In the genomic region with DNA sequence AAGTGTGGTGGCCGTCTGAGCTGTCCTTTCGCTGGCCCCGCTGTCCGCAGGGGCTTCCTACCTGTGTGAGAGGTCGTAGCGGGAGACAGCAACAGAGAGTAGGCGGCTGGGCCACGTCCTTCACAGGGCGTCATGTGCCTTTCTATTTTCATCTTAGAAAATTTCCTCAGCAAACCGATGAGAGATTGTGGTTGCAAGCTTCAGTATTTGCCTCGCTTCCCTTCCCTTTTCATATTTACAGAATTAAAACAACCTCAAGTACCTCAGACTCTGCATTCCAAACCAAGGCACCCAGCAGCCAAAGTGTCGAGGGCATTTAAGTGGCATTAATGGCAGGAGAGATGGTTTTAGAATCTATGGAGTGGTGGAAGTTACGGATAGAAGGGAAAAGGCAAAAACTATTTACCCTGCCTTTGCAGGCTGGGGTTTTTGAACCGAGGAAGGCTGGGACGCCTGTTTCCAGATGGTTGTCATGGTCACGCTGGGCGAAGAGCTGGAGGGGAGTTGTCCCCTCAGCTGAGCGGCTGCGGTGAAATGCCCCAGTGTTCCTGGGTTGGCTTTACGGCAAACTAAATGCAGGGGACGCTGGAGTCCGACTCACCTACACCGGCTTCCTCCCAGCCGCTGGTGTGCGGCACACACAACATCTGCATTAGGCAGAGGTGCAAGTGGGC, we compare ENCODE assay signal across 8 cellular contexts. TPM values are rescaled to one million over a fixed set of nuclear protein-coding genes. Genes with fewer than 3 reads are reported as not detected.
A peak's percentile ranks its signal among the peaks of the same experiment; 100 is the strongest.
DNase-seq lines count a peak whose midpoint lies in the region; ATAC-seq, FAIRE-seq and TF ChIP-seq lines count a peak whose summit lies in the region.

No MANE protein-coding gene starts in this region.

- peak; percentile 40 to 44 for ATAC-seq in activated T-cell treated with anti-CD3 and anti-CD28 coated beads, Interleukin-2, amount 50 U/mL, for 4 hours
- ATAC-seq in HG03095 (IDR thresholded peaks at IDR 0.05; ENCODE audit: unreplicated experiment) (peak; percentile 52), GM12878 (peak; percentile 77), upper lobe of right lung (peak; percentile 67)

- TF ChIP-seq CTCF in GM12878 (IDR thresholded peaks at IDR 0.05 in 2 of 3, conservative IDR thresholded peaks at IDR 0.05 in 1 of 3; ENCODE audit: control insufficient read depth in 2 of 3, extremely low read depth in 1 of 3, insufficient read depth in 1 of 3, low read depth in 3 of 3, low read length in 3 of 3) (peak in 1 of 3 experiments; percentile 46; a peak in 1 of 6 replicates), upper lobe of right lung (IDR thresholded peaks at IDR 0.05) (no peak), WERI-Rb-1 (IDR thresholded peaks at IDR 0.05; ENCODE audit: low read depth, low read length) (no peak)

- H3K27ac ChIP-seq in GM12878 (ENCODE audit: control insufficient read depth, insufficient read depth) (peak overlapping the region; percentile 99), upper lobe of right lung (peak overlapping the region; percentile 70), WERI-Rb-1 (no peak overlapping the region)

- intact Hi-C loops in GM12878 (cut with micrococcal nuclease; ENCODE audit: unreplicated experiment) (loop anchor here (1.0 to 5.0 kb wide), 4 partner anchors 14 to 470 kb away; no protein-coding TSS in a partner anchor), upper lobe of right lung (cut with DNase I) (no loop called here)

- H3K4me1 Mint-ChIP-seq in activated T-cell treated with anti-CD3 and anti-CD28 coated beads, Interleukin-2, amount 50 U/mL, for 4 hours (ENCODE audit: low read depth) = peaks cover 10% of the 10 kb centered on the region

- peaks cover 35% of the 10 kb centered on the region for H3K36me3 Mint-ChIP-seq in activated T-cell treated with anti-CD3 and anti-CD28 coated beads, Interleukin-2, amount 50 U/mL, for 4 hours (ENCODE audit: insufficient read depth)

- H3K4me3 ChIP-seq in GM12878 = peak overlapping the region; percentile 35
- no peak overlapping the region for H3K4me3 ChIP-seq in upper lobe of right lung
- no peak overlapping the region for H3K4me3 ChIP-seq in WERI-Rb-1 (ENCODE audit: low read depth, low read length)

- H3K4me1 ChIP-seq in GM12878 (ENCODE audit: control insufficient read depth, insufficient read depth, low read length) (peaks cover 68% of the 10 kb centered on the region), upper lobe of right lung (peaks cover 15% of the 10 kb centered on the region)

- H3K36me3 ChIP-seq in GM12878 (ENCODE audit: control insufficient read depth in 2 of 2, insufficient read depth in 2 of 2, low read length in 1 of 2) = peaks cover 5 to 12% of the 10 kb centered on the region in 2 experiments; a peak in 3 of 4 replicates
- H3K36me3 ChIP-seq in upper lobe of right lung = peaks cover 49% of the 10 kb centered on the region
- H3K36me3 ChIP-seq in WERI-Rb-1 = peaks cover 56% of the 10 kb centered on the region

- POLR2A ChIA-PET in GM12878 (lab: Charles Lee) = interaction anchor here (0.6 to 4.6 kb wide), 7 partner anchors 8 to 457 kb away, joined by 3 to 53 read pairs (median 3); no protein-coding TSS in a partner anchor

- H3K27me3 Mint-ChIP-seq in activated T-cell treated with anti-CD3 and anti-CD28 coated beads, Interleukin-2, amount 50 U/mL, for 4 hours (ENCODE audit: low read depth) = no peaks in the 10 kb centered on the region

- TF ChIP-seq POLR2A in GM12878 (IDR thresholded peaks at IDR 0.05; ENCODE audit: low read depth, low read length) = peak; percentile 46; the same call in 1 of the 2 replicates

- TSS peak; percentile 81 for BruUV-seq in GM12878 (replicated peaks; lab: Mats Ljungman, UMichigan)

- TF ChIP-seq EP300 in GM12878 (IDR thresholded peaks at IDR 0.05; ENCODE audit: borderline replicate concordance in 1 of 2, control insufficient read depth in 1 of 2, low read depth in 2 of 2, low read length in 2 of 2) = peak; percentile 94 to 97

- no peaks in the 10 kb centered on the region for H4K20me1 ChIP-seq in GM12878 (ENCODE audit: control insufficient read depth, insufficient read depth)

- no peaks in the 10 kb centered on the region; the same call in none of the 2 replicates for H3K79me2 ChIP-seq in GM12878 (ENCODE audit: control insufficient read depth, insufficient read depth, low read length)

- no peaks in the 10 kb centered on the region for H3K9me3 Mint-ChIP-seq in activated T-cell treated with anti-CD3 and anti-CD28 coated beads, Interleukin-2, amount 50 U/mL, for 4 hours

- WGBS in GM12878 (ENCODE audit: insufficient coverage, insufficient replicate concordance, low lambda C conversion rate, missing lambda C conversion rate) = 6% methylated on average over 25 of the region's 25 CpGs

- H3K9me3 ChIP-seq in GM12878 (replicated peaks; ENCODE audit: control insufficient read depth, insufficient read depth, low read length) (no peaks in the 10 kb centered on the region), upper lobe of right lung (no peaks in the 10 kb centered on the region), WERI-Rb-1 (ENCODE audit: severe bottlenecking) (no peaks in the 10 kb centered on the region)

- in situ Hi-C loops in GM12878 (cut with MboI) = loop anchor here (5.0 kb wide), 1 partner anchor 465 kb away; no protein-coding TSS in a partner anchor

- peak; percentile 80 for FAIRE-seq in GM12878 (lab: Jason Lieb, UNC)

- H3K4me2 ChIP-seq in GM12878 (ENCODE audit: control insufficient read depth, insufficient read depth) = peak overlapping the region; percentile 98

- RAD21 ChIA-PET in GM12878 (lab: Charles Lee; ENCODE audit: unreplicated experiment) = interaction anchor here (0.9 to 4.1 kb wide), 17 partner anchors 8 to 487 kb away, joined by 3 to 71 read pairs (median 4); no protein-coding TSS in a partner anchor

- no peak overlapping the region for H3K4me3 Mint-ChIP-seq in activated T-cell treated with anti-CD3 and anti-CD28 coated beads, Interleukin-2, amount 50 U/mL, for 4 hours

- SMC1A ChIA-PET in GM12878 (lab: Charles Lee; ENCODE audit: uncharacterized antibody, unreplicated experiment) = interaction anchor here (0.6 to 8.7 kb wide), 16 partner anchors 8 to 326 kb away, joined by 3 to 139 read pairs (median 4); a partner anchor contains a TSS

- H3K9ac ChIP-seq in GM12878 (ENCODE audit: control insufficient read depth, insufficient read depth, low read length) = peak overlapping the region; percentile 82

- no peaks in the 10 kb centered on the region for H3K27me3 ChIP-seq in GM12878 (replicated peaks in 1 of 2; ENCODE audit: control insufficient read depth in 2 of 2, insufficient read depth in 2 of 2, low read length in 1 of 2)
- no peaks in the 10 kb centered on the region for H3K27me3 ChIP-seq in upper lobe of right lung
- H3K27me3 ChIP-seq in WERI-Rb-1 (ENCODE audit: insufficient read depth, low read depth, severe bottlenecking) = no peaks in the 10 kb centered on the region

- DNase-seq in activated T-cell treated with anti-CD3 and anti-CD28 coated beads, Interleukin-2, amount 50 U/mL, for 4 hours = no peak
- DNase-seq in activated T-cell treated with anti-CD3 and anti-CD28 coated beads for 4 hours (no peak), GM12878 (ENCODE audit: low read depth, low spot score) (peak; percentile 93), upper lobe of right lung (no peak), cerebellar cortex (ENCODE audit: low spot score) (no peak), WERI-Rb-1 (no peak), A172 (ENCODE audit: low spot score) (no peak)

- TF ChIP-seq RAD21 in GM12878 (IDR thresholded peaks at IDR 0.05; ENCODE audit: insufficient read depth, low read depth, low read length) = no peak

- CTCF ChIA-PET in GM12878 (lab: Yijun Ruan, JAX) = interaction anchor here (0.8 to 3.7 kb wide), 9 partner anchors 9 to 219 kb away, joined by 3 to 52 read pairs (median 5); a partner anchor contains a TSS

- H2AFZ ChIP-seq in GM12878 (ENCODE audit: control insufficient read depth, low read depth, low read length) = no peak overlapping the region

RNA-seq across cellular contexts. Expression of a gene that starts 41.9 kb away (rescaled TPM):
- 10 to 100 TPM; 38.0 to 44.9 (median 39.1) TPM for total RNA-seq in activated T-cell treated with anti-CD3 and anti-CD28 coated beads, Interleukin-2, amount 50 U/mL, for 4 hours
- 80.9 and 85.9 TPM in 2 replicates for total RNA-seq in GM12878 (2013; cell fraction: nucleolus; rRNA removed)
- total RNA-seq in GM12878 (2014; rRNA removed) (33.9 and 41.4 TPM in 2 replicates), GM12878 (2014; rRNA removed; fragmentation: Illumina TruSeq; extraction: Trizol) (28.7 and 28.9 TPM in 2 replicates), GM12878 (2021) (50.3 and 55.1 TPM in 2 replicates), upper lobe of right lung (57.3 TPM)
- polyA plus RNA-seq in GM12878 (2011; ENCODE audit: low read depth) = 31.4 TPM
- polyA plus RNA-seq in GM12878 (2011; rRNA removed) (74.1 and 103 TPM in 2 replicates), GM12878 (2014; fragmentation: Illumina TruSeq; extraction: Trizol) (36.9 and 43.2 TPM in 2 replicates), GM12878 (2014; fragmentation: Nextera tagmentation; extraction: Ambion mirVana) (10 to 100 TPM in 1 of 2 experiments, 1 to 10 TPM in 1; 6.9 to 12.2 TPM), GM12878 (2014; rRNA removed) (56.6 and 59.0 TPM in 2 replicates), GM12878 (2016; fragmentation: Nextera tagmentation; extraction: Ambion mirVana) (10 to 100 TPM; 42.5 to 45.7 TPM)
- polyA plus RNA-seq in GM12878 (2011; cell fraction: cytosol; rRNA removed) = 80.3 and 99.3 TPM in 2 replicates
- 81.3 and 88.3 TPM in 2 replicates for polyA plus RNA-seq in GM12878 (2011; cell fraction: nucleus; rRNA removed)
- polyA plus RNA-seq in GM12878 (2012) = 49.5 and 55.6 TPM in 2 replicates
- polyA minus RNA-seq in GM12878 (2011; rRNA and poly(A)+ RNA removed) = 91.8 and 112 TPM in 2 replicates
- polyA minus RNA-seq in GM12878 (2011; cell fraction: cytosol; rRNA and poly(A)+ RNA removed) = 22.9 and 33.4 TPM in 2 replicates
- 24.1 and 25.4 TPM in 2 replicates for polyA minus RNA-seq in GM12878 (2011; cell fraction: nucleus; rRNA and poly(A)+ RNA removed)
- 84.1 and 92.4 TPM in 2 replicates for total RNA-seq in A172 (2014; rRNA removed; shearing (Covaris generic))

RNA-seq across cellular contexts. Expression of a gene that starts 50.8 kb away (rescaled TPM):
- under 1 TPM; 0.18 to 0.34 (median 0.24) TPM for total RNA-seq in activated T-cell treated with anti-CD3 and anti-CD28 coated beads, Interleukin-2, amount 50 U/mL, for 4 hours
- 2.6 and 2.7 TPM in 2 replicates for total RNA-seq in GM12878 (2013; cell fraction: nucleolus; rRNA removed)
- total RNA-seq in GM12878 (2014; rRNA removed) (0.11 and 0.49 TPM in 2 replicates), GM12878 (2014; rRNA removed; fragmentation: Illumina TruSeq; extraction: Trizol) (0.09 and 0.31 TPM in 2 replicates), GM12878 (2021) (0.45 and 0.72 TPM in 2 replicates), upper lobe of right lung (0.98 TPM)
- 1.1 TPM for polyA plus RNA-seq in GM12878 (2011; ENCODE audit: low read depth)
- polyA plus RNA-seq in GM12878 (2011; rRNA removed) (0.24 and 0.34 TPM in 2 replicates), GM12878 (2014; fragmentation: Illumina TruSeq; extraction: Trizol) (0.15 TPM in 1 of 2 replicates, not detected in the other), GM12878 (2014; fragmentation: Nextera tagmentation; extraction: Ambion mirVana) (not detected), GM12878 (2014; rRNA removed) (0.14 and 0.39 TPM in 2 replicates), GM12878 (2016; fragmentation: Nextera tagmentation; extraction: Ambion mirVana) (under 1 TPM in 1 of 2 experiments, not detected in 1; 0.23 TPM)
- 0.36 and 0.59 TPM in 2 replicates for polyA plus RNA-seq in GM12878 (2011; cell fraction: cytosol; rRNA removed)
- 1.3 and 1.8 TPM in 2 replicates for polyA plus RNA-seq in GM12878 (2011; cell fraction: nucleus; rRNA removed)
- 1.9 and 2.1 TPM in 2 replicates for polyA plus RNA-seq in GM12878 (2012)
- 0.66 and 1.1 TPM in 2 replicates for polyA minus RNA-seq in GM12878 (2011; rRNA and poly(A)+ RNA removed)
- polyA minus RNA-seq in GM12878 (2011; cell fraction: cytosol; rRNA and poly(A)+ RNA removed) = not detected in 2 replicates
- polyA minus RNA-seq in GM12878 (2011; cell fraction: nucleus; rRNA and poly(A)+ RNA removed) = 0.10 and 0.60 TPM in 2 replicates
- 20.9 and 23.1 TPM in 2 replicates for total RNA-seq in A172 (2014; rRNA removed; shearing (Covaris generic))
